ENCODE assay signal across 10 cellular contexts in genomic region chr2:128442053-128442751, GRCh38.
A peak's percentile ranks its signal among the peaks of the same experiment; 100 is the strongest.
DNase-seq lines count a peak whose midpoint lies in the region; ATAC-seq, FAIRE-seq and TF ChIP-seq lines count a peak whose summit lies in the region.
"Had no signal": no experiment of that assay in that cellular context is flagged by ENCODE, and none has a peak within 500 bp of the region (broad histone marks: within the 10 kb centered on the region; RNA-seq: fewer than 3 reads in every experiment).

No MANE protein-coding gene starts in this region.

- DNase-seq in H4 (ENCODE audit: low spot score) (peak; percentile 34), PC-3 (no peak), heart left ventricle (no peak), pancreas (peak in 3 of 6 donors; percentile 9 to 57 (median 37)), NCI-H226 (no peak), medulla oblongata (ENCODE audit: extremely low spot score) (no peak), nephron progenitor cell (no peak)
- DNase-seq in effector CD4-positive, alpha-beta T cell, result no peak
- DNase-seq: effector memory CD8-positive, alpha-beta T cell had no signal

- 75 to 79% (median 77%) methylated on average over 8 of the region's 8 CpGs for WGBS in heart left ventricle, 4 donors
- WGBS in pancreas, 2 donors, result 51 to 57% methylated on average over 8 of the region's 8 CpGs

- H3K79me2 ChIP-seq in PC-3 (ENCODE audit: low read length), result no peaks in the 10 kb centered on the region

- no peaks in the 10 kb centered on the region for H3K36me3 Mint-ChIP-seq in nephron progenitor cell (ENCODE audit: low read depth)

- H3K27me3 ChIP-seq in PC-3 (ENCODE audit: low read length) (peaks cover 6% of the 10 kb centered on the region), heart left ventricle (no peaks in the 10 kb centered on the region), pancreas (no peaks in the 10 kb centered on the region)

- ATAC-seq in PC-3, result no peak
- ATAC-seq in heart left ventricle, result no peak
- ATAC-seq in pancreas, result peak; percentile 40 to 67 (median 58)
- ATAC-seq: effector memory CD8-positive, alpha-beta T cell had no signal

- no peak overlapping the region for H3K4me3 ChIP-seq in PC-3 (ENCODE audit: low read length)
- no peak overlapping the region for H3K4me3 ChIP-seq in heart left ventricle
- no peak overlapping the region for H3K4me3 ChIP-seq in pancreas

- FAIRE-seq in pancreas (lab: Jason Lieb, UNC), result no peak
- FAIRE-seq: TTC549 had no signal

- peaks cover 50% of the 10 kb centered on the region for H3K4me1 Mint-ChIP-seq in nephron progenitor cell

- POLR2A ChIA-PET in PC-3 (lab: Charles Lee; ENCODE audit: unreplicated experiment), result no interaction called here

- intact Hi-C loops in PC-3 (cut with micrococcal nuclease) (no loop called here), heart left ventricle (cut with DNase I) (loop anchor here in 2 of 10 donors (2.0 to 10.0 kb wide), 3 partner anchors 25 to 117 kb away; no protein-coding TSS in a partner anchor), pancreas (cut with DNase I) (no loop called here)

- H3K4me1 ChIP-seq in PC-3 (ENCODE audit: insufficient read depth, low read length) (no peaks in the 10 kb centered on the region), heart left ventricle (peaks cover 0 to 46% (median 16%) of the 10 kb centered on the region in 12 donors), pancreas (peaks cover 4 to 23% (median 15%) of the 10 kb centered on the region in 3 donors)

- TF ChIP-seq CTCF in PC-3 (conservative IDR thresholded peaks at IDR 0.05; ENCODE audit: low read depth, low read length), result no peak
- TF ChIP-seq CTCF in heart left ventricle (IDR thresholded peaks at IDR 0.05), result no peak
- no peak for TF ChIP-seq CTCF in pancreas (IDR thresholded peaks at IDR 0.05)
- TF ChIP-seq CTCF in nephron progenitor cell (IDR thresholded peaks at IDR 0.05), result no peak

- CTCF ChIA-PET in PC-3 (lab: Charles Lee), result no interaction called here

- H3K27me3 Mint-ChIP-seq in nephron progenitor cell (ENCODE audit: low read depth, poor library complexity), result peaks cover 25% of the 10 kb centered on the region

- H3K27ac Mint-ChIP-seq in nephron progenitor cell, result no peak overlapping the region
- H3K27ac Mint-ChIP-seq: effector memory CD8-positive, alpha-beta T cell had no signal

- no peak overlapping the region for H3K4me3 Mint-ChIP-seq in nephron progenitor cell
- H3K4me3 Mint-ChIP-seq: effector memory CD8-positive, alpha-beta T cell had no signal

- no peak overlapping the region for H3K9ac ChIP-seq in PC-3 (ENCODE audit: low read length)

- no TSS peak for BruUV-seq in PC-3 (replicated peaks; lab: Mats Ljungman, UMichigan)

- no peaks in the 10 kb centered on the region for H3K36me3 ChIP-seq in PC-3 (ENCODE audit: low read depth, low read length)
- no peaks in the 10 kb centered on the region for H3K36me3 ChIP-seq in heart left ventricle
- no peaks in the 10 kb centered on the region for H3K36me3 ChIP-seq in pancreas

- H4K20me1 ChIP-seq in PC-3 (ENCODE audit: low read length), result no peaks in the 10 kb centered on the region

- H3K27ac ChIP-seq in PC-3 (ENCODE audit: low read length) (no peak overlapping the region), heart left ventricle (peak overlapping the region in 7 of 12 donors; percentile 17 to 86 (median 47)), pancreas (peak overlapping the region in 3 of 4 donors; percentile 22 to 53 (median 52))

- TF ChIP-seq POLR2A in heart left ventricle (IDR thresholded peaks at IDR 0.05), result no peak

- H2AFZ ChIP-seq in PC-3 (ENCODE audit: low read length), result peak overlapping the region; percentile 42; the same call in 1 of the 2 replicates

- no peaks in the 10 kb centered on the region for H3K9me2 ChIP-seq in PC-3 (replicated peaks; ENCODE audit: low read length)

- no peaks in the 10 kb centered on the region for H3F3A ChIP-seq in PC-3 (ENCODE audit: low read length, unreplicated experiment)

- H3K9me3 ChIP-seq in PC-3 (ENCODE audit: low read length), result no peaks in the 10 kb centered on the region
- no peaks in the 10 kb centered on the region for H3K9me3 ChIP-seq in heart left ventricle
- H3K9me3 ChIP-seq in pancreas, result no peaks in the 10 kb centered on the region

- no peaks in the 10 kb centered on the region for H3K9me3 Mint-ChIP-seq in nephron progenitor cell
- H3K9me3 Mint-ChIP-seq: effector memory CD8-positive, alpha-beta T cell had no signal

- H3K4me2 ChIP-seq in PC-3 (ENCODE audit: low read length), result no peak overlapping the region

Comparison
In these comparisons a context has a peak if more than half of its experiments do, and no peak if none do; other contexts are left out.
1. ATAC-seq: peak in pancreas (4 of 4); none in PC-3 (single experiment) and heart left ventricle (0 of 4).